ENCODE assay signal across 1 cellular context in the genomic region with DNA sequence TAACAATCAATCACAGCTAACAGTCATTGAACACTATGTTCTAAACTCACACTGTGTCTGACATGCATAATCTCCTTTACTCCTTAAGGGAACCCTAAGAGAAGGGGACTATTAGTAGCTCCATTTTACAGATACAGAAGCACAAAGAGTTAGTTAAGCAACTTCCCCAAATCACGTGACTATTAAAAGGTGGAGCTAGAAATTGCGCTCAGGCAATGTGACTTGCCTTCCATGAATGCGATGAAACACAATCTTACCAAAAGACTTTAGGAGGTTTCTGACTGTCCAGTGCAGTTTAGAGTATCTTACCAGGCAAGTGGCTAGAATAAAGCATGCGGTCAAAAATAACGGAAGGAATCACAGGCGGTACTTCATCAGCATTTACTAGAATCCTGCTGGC.
TF ChIP-seq lines count a peak whose summit lies in the region.

No MANE protein-coding gene starts in this region.

TF ChIP-seq in K562, 482 proteins besides CTCF, POLR2A, EP300 and RAD21 (continued from another document):
- TF ChIP-seq, protein P1, sequence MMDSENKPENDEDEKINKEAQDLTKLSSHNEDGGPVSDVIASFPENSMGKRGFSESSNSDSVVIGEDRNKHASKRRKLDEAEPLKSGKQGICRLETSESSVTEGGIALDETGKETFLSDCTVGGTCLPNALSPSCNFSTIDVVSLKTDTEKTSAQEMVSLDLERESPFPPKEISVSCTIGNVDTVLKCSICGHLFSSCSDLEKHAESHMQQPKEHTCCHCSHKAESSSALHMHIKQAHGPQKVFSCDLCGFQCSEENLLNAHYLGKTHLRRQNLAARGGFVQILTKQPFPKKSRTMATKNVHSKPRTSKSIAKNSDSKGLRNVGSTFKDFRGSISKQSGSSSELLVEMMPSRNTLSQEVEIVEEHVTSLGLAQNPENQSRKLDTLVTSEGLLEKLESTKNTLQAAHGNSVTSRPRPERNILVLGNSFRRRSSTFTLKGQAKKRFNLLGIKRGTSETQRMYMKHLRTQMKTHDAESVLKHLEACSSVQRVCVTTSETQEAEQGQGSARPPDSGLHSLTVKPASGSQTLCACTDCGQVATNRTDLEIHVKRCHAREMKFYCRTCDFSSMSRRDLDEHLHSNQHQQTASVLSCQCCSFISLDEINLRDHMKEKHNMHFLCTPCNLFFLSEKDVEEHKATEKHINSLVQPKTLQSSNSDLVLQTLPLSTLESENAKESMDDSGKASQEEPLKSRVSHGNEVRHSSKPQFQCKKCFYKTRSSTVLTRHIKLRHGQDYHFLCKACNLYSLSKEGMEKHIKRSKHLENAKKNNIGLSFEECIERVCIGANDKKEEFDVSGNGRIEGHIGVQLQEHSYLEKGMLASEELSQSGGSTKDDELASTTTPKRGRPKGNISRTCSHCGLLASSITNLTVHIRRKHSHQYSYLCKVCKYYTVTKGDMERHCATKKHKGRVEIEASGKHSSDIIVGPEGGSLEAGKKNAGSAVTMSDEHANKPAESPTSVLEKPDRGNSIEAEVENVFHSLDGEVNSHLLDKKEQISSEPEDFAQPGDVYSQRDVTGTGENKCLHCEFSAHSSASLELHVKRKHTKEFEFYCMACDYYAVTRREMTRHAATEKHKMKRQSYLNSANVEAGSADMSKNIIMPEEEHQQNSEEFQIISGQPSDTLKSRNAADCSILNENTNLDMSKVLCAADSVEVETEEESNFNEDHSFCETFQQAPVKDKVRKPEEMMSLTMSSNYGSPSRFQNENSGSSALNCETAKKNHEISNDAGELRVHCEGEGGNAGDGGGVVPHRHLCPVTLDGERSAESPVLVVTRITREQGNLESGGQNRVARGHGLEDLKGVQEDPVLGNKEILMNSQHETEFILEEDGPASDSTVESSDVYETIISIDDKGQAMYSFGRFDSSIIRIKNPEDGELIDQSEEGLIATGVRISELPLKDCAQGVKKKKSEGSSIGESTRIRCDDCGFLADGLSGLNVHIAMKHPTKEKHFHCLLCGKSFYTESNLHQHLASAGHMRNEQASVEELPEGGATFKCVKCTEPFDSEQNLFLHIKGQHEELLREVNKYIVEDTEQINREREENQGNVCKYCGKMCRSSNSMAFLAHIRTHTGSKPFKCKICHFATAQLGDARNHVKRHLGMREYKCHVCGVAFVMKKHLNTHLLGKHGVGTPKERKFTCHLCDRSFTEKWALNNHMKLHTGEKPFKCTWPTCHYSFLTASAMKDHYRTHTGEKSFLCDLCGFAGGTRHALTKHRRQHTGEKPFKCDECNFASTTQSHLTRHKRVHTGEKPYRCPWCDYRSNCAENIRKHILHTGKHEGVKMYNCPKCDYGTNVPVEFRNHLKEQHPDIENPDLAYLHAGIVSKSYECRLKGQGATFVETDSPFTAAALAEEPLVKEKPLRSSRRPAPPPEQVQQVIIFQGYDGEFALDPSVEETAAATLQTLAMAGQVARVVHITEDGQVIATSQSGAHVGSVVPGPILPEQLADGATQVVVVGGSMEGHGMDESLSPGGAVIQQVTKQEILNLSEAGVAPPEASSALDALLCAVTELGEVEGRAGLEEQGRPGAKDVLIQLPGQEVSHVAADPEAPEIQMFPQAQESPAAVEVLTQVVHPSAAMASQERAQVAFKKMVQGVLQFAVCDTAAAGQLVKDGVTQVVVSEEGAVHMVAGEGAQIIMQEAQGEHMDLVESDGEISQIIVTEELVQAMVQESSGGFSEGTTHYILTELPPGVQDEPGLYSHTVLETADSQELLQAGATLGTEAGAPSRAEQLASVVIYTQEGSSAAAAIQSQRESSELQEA (IDR thresholded peaks at IDR 0.05; ENCODE audit: low read depth) = no peak
- TF ChIP-seq RBM14 (IDR thresholded peaks at IDR 0.05; ENCODE audit: borderline replicate concordance, insufficient read depth, low read depth, low read length) = no peak
- no peak for TF ChIP-seq CBX8 (IDR thresholded peaks at IDR 0.05; ENCODE audit: borderline replicate concordance, extremely low read depth, low read depth, low read length, poor library complexity, severe bottlenecking)
- TF ChIP-seq, protein P2, sequence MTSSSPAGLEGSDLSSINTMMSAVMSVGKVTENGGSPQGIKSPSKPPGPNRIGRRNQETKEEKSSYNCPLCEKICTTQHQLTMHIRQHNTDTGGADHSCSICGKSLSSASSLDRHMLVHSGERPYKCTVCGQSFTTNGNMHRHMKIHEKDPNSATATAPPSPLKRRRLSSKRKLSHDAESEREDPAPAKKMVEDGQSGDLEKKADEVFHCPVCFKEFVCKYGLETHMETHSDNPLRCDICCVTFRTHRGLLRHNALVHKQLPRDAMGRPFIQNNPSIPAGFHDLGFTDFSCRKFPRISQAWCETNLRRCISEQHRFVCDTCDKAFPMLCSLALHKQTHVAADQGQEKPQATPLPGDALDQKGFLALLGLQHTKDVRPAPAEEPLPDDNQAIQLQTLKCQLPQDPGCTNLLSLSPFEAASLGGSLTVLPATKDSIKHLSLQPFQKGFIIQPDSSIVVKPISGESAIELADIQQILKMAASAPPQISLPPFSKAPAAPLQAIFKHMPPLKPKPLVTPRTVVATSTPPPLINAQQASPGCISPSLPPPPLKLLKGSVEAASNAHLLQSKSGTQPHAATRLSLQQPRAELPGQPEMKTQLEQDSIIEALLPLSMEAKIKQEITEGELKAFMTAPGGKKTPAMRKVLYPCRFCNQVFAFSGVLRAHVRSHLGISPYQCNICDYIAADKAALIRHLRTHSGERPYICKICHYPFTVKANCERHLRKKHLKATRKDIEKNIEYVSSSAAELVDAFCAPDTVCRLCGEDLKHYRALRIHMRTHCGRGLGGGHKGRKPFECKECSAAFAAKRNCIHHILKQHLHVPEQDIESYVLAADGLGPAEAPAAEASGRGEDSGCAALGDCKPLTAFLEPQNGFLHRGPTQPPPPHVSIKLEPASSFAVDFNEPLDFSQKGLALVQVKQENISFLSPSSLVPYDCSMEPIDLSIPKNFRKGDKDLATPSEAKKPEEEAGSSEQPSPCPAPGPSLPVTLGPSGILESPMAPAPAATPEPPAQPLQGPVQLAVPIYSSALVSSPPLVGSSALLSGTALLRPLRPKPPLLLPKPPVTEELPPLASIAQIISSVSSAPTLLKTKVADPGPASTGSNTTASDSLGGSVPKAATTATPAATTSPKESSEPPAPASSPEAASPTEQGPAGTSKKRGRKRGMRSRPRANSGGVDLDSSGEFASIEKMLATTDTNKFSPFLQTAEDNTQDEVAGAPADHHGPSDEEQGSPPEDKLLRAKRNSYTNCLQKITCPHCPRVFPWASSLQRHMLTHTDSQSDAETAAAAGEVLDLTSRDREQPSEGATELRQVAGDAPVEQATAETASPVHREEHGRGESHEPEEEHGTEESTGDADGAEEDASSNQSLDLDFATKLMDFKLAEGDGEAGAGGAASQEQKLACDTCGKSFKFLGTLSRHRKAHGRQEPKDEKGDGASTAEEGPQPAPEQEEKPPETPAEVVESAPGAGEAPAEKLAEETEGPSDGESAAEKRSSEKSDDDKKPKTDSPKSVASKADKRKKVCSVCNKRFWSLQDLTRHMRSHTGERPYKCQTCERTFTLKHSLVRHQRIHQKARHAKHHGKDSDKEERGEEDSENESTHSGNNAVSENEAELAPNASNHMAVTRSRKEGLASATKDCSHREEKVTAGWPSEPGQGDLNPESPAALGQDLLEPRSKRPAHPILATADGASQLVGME (CRISPR knock-in tag; IDR thresholded peaks at IDR 0.05) = no peak
- peak; percentile 28; the same call in 1 of the 2 replicates for TF ChIP-seq CEBPB (tag; IDR thresholded peaks at IDR 0.05)
- TF ChIP-seq DDX20 (tag; IDR thresholded peaks at IDR 0.05; ENCODE audit: low read depth) = no peak
